Comparison of ENCODE assay signal across 1 cellular context in the genomic region with DNA sequence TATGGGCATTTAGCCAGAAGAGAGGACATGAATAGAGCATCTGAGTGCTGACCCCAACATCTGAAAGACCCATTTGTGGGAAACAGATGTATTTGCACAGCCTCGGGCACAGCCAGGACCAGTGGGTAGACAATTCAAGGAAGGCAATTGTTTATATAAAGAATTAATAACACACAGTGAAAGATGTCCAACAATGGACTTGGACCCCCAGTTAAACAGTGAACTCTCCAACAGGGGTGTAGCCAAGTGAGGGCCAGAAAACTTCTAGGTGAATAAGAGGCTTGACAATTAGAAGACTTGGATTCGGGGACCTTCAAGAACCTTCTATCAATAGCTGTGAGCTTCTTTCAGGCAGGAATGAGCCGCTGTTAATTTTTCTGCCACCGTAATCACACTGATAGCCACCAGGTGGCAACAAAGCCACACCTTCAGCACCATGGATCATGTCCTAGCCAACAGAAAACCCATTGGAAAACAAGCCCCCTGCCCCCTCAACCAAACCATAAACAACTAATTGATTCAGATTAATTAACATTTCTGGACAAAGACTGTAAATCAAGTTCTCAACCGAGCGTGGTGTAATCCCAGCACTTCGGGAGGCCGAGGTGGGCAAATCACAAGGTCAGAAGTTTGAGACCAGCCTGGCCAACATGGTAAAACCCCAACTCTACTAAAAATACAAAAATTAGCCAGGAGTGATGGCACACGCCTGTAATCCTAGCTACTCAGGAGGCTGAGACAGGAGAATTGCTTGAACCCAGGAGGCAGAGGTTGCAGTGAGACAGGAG.
TF ChIP-seq lines count a peak whose summit lies in the region.

No MANE protein-coding gene starts in this region.

TF ChIP-seq in HepG2, 621 proteins besides CTCF, POLR2A, EP300 and RAD21 (continued from another document and continues in another):
- TF ChIP-seq, protein P1, sequence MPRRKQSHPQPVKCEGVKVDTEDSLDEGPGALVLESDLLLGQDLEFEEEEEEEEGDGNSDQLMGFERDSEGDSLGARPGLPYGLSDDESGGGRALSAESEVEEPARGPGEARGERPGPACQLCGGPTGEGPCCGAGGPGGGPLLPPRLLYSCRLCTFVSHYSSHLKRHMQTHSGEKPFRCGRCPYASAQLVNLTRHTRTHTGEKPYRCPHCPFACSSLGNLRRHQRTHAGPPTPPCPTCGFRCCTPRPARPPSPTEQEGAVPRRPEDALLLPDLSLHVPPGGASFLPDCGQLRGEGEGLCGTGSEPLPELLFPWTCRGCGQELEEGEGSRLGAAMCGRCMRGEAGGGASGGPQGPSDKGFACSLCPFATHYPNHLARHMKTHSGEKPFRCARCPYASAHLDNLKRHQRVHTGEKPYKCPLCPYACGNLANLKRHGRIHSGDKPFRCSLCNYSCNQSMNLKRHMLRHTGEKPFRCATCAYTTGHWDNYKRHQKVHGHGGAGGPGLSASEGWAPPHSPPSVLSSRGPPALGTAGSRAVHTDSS (CRISPR knock-in tag; conservative IDR thresholded peaks at IDR 0.05): no peak
- TF ChIP-seq ZNF296 (CRISPR knock-in tag; conservative IDR thresholded peaks at IDR 0.05) (no peak), CEBPG (CRISPR knock-in tag; IDR thresholded peaks at IDR 0.05) (no peak), POLR2AphosphoS2 (IDR thresholded peaks at IDR 0.05; ENCODE audit: low read depth, low read length) (no peak), TCF7L2 (IDR thresholded peaks at IDR 0.05; ENCODE audit: low read depth, low read length) (no peak), SUZ12 (IDR thresholded peaks at IDR 0.05; ENCODE audit: low read depth, low read length) (no peak), MBNL3 (CRISPR knock-in tag; conservative IDR thresholded peaks at IDR 0.05) (no peak), PBX3 (CRISPR knock-in tag; IDR thresholded peaks at IDR 0.05; ENCODE audit: borderline replicate concordance) (no peak), KMT2A (CRISPR knock-in tag; IDR thresholded peaks at IDR 0.05) (peak; percentile 44; the same call in 1 of the 2 replicates), NR3C1 (CRISPR knock-in tag; IDR thresholded peaks at IDR 0.05) (no peak), BCL6 (CRISPR knock-in tag; IDR thresholded peaks at IDR 0.05) (no peak), ZSCAN9 (CRISPR knock-in tag; IDR thresholded peaks at IDR 0.05; ENCODE audit: borderline replicate concordance) (0 out of 2 replicates have a peak, but pooled peaks have one; percentile 49), ZFX (CRISPR knock-in tag; IDR thresholded peaks at IDR 0.05; ENCODE audit: low read depth) (no peak), ZNF713 (CRISPR knock-in tag; IDR thresholded peaks at IDR 0.05) (no peak), ZNF724P (CRISPR knock-in tag; IDR thresholded peaks at IDR 0.05; ENCODE audit: borderline replicate concordance) (no peak), ZNF589 (CRISPR knock-in tag; conservative IDR thresholded peaks at IDR 0.05) (no peak), TEAD2 (CRISPR knock-in tag; IDR thresholded peaks at IDR 0.05) (no peak), ZNF563 (CRISPR knock-in tag; IDR thresholded peaks at IDR 0.05) (0 out of 2 replicates have a peak, but pooled peaks have one; percentile 34), THYN1 (CRISPR knock-in tag; IDR thresholded peaks at IDR 0.05; ENCODE audit: borderline replicate concordance, low read depth) (no peak), RARG (CRISPR knock-in tag; IDR thresholded peaks at IDR 0.05; ENCODE audit: low read depth) (no peak), ZNF605 (CRISPR knock-in tag; IDR thresholded peaks at IDR 0.05) (no peak), ZNF549 (CRISPR knock-in tag; IDR thresholded peaks at IDR 0.05) (no peak), ZNF510 (CRISPR knock-in tag; IDR thresholded peaks at IDR 0.05; ENCODE audit: low read depth) (no peak), ZNF564 (CRISPR knock-in tag; IDR thresholded peaks at IDR 0.05) (no peak), NFKB2 (CRISPR knock-in tag; IDR thresholded peaks at IDR 0.05; ENCODE audit: borderline replicate concordance) (no peak), ZSCAN31 (CRISPR knock-in tag; IDR thresholded peaks at IDR 0.05; ENCODE audit: low read depth) (no peak), ZNF800 (CRISPR knock-in tag; IDR thresholded peaks at IDR 0.05) (0 out of 2 replicates have a peak, but pooled peaks have one; percentile 76), BRCA1 (CRISPR knock-in tag; IDR thresholded peaks at IDR 0.05) (no peak), CCDC6 (CRISPR knock-in tag; IDR thresholded peaks at IDR 0.05) (no peak), SNRNP70 (IDR thresholded peaks at IDR 0.05; ENCODE audit: low read depth, low read length) (no peak), RXRB (CRISPR knock-in tag; IDR thresholded peaks at IDR 0.05; ENCODE audit: borderline replicate concordance) (peak; percentile 80; the same call in 1 of the 2 replicates), SALL2 (CRISPR knock-in tag; IDR thresholded peaks at IDR 0.05) (no peak), ZNF446 (CRISPR knock-in tag; IDR thresholded peaks at IDR 0.05) (no peak), ZNF687 (CRISPR knock-in tag; IDR thresholded peaks at IDR 0.05) (no peak), ZNF17 (CRISPR knock-in tag; IDR thresholded peaks at IDR 0.05) (no peak; the same call in 1 of the 2 replicates), ZNF501 (CRISPR knock-in tag; IDR thresholded peaks at IDR 0.05) (peak; percentile 85), FLYWCH1 (CRISPR knock-in tag; IDR thresholded peaks at IDR 0.05) (no peak), SOX6 (IDR thresholded peaks at IDR 0.05) (no peak), SOX6 (CRISPR knock-in tag; IDR thresholded peaks at IDR 0.05) (0 out of 2 replicates have a peak, but pooled peaks have one; percentile 36), SMAD9 (CRISPR knock-in tag; IDR thresholded peaks at IDR 0.05) (no peak)
- TF ChIP-seq, protein P2, sequence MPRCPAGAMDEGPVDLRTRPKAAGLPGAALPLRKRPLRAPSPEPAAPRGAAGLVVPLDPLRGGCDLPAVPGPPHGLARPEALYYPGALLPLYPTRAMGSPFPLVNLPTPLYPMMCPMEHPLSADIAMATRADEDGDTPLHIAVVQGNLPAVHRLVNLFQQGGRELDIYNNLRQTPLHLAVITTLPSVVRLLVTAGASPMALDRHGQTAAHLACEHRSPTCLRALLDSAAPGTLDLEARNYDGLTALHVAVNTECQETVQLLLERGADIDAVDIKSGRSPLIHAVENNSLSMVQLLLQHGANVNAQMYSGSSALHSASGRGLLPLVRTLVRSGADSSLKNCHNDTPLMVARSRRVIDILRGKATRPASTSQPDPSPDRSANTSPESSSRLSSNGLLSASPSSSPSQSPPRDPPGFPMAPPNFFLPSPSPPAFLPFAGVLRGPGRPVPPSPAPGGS (CRISPR knock-in tag; IDR thresholded peaks at IDR 0.05): no peak
- TF ChIP-seq, protein P3, sequence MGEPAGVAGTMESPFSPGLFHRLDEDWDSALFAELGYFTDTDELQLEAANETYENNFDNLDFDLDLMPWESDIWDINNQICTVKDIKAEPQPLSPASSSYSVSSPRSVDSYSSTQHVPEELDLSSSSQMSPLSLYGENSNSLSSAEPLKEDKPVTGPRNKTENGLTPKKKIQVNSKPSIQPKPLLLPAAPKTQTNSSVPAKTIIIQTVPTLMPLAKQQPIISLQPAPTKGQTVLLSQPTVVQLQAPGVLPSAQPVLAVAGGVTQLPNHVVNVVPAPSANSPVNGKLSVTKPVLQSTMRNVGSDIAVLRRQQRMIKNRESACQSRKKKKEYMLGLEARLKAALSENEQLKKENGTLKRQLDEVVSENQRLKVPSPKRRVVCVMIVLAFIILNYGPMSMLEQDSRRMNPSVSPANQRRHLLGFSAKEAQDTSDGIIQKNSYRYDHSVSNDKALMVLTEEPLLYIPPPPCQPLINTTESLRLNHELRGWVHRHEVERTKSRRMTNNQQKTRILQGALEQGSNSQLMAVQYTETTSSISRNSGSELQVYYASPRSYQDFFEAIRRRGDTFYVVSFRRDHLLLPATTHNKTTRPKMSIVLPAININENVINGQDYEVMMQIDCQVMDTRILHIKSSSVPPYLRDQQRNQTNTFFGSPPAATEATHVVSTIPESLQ (CRISPR knock-in tag; conservative IDR thresholded peaks at IDR 0.05): 0 out of 2 replicates have a peak, but pooled peaks have one; percentile 72
- TF ChIP-seq, protein P4, sequence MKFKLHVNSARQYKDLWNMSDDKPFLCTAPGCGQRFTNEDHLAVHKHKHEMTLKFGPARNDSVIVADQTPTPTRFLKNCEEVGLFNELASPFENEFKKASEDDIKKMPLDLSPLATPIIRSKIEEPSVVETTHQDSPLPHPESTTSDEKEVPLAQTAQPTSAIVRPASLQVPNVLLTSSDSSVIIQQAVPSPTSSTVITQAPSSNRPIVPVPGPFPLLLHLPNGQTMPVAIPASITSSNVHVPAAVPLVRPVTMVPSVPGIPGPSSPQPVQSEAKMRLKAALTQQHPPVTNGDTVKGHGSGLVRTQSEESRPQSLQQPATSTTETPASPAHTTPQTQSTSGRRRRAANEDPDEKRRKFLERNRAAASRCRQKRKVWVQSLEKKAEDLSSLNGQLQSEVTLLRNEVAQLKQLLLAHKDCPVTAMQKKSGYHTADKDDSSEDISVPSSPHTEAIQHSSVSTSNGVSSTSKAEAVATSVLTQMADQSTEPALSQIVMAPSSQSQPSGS (CRISPR knock-in tag; IDR thresholded peaks at IDR 0.05): 0 out of 2 replicates have a peak, but pooled peaks have one; percentile 25
- TF ChIP-seq, protein P5, sequence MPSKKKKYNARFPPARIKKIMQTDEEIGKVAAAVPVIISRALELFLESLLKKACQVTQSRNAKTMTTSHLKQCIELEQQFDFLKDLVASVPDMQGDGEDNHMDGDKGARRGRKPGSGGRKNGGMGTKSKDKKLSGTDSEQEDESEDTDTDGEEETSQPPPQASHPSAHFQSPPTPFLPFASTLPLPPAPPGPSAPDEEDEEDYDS (CRISPR knock-in tag; IDR thresholded peaks at IDR 0.05): no peak
- TF ChIP-seq, protein P6, sequence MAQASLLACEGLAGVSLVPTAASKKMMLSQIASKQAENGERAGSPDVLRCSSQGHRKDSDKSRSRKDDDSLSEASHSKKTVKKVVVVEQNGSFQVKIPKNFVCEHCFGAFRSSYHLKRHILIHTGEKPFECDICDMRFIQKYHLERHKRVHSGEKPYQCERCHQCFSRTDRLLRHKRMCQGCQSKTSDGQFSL (CRISPR knock-in tag; IDR thresholded peaks at IDR 0.05): no peak
- TF ChIP-seq, protein P7, sequence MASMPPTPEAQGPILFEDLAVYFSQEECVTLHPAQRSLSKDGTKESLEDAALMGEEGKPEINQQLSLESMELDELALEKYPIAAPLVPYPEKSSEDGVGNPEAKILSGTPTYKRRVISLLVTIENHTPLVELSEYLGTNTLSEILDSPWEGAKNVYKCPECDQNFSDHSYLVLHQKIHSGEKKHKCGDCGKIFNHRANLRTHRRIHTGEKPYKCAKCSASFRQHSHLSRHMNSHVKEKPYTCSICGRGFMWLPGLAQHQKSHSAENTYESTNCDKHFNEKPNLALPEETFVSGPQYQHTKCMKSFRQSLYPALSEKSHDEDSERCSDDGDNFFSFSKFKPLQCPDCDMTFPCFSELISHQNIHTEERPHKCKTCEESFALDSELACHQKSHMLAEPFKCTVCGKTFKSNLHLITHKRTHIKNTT (CRISPR knock-in tag; IDR thresholded peaks at IDR 0.05): no peak
- TF ChIP-seq, protein P8, sequence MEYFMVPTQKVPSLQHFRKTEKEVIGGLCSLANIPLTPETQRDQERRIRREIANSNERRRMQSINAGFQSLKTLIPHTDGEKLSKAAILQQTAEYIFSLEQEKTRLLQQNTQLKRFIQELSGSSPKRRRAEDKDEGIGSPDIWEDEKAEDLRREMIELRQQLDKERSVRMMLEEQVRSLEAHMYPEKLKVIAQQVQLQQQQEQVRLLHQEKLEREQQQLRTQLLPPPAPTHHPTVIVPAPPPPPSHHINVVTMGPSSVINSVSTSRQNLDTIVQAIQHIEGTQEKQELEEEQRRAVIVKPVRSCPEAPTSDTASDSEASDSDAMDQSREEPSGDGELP (IDR thresholded peaks at IDR 0.05; ENCODE audit: borderline replicate concordance, low read depth): no peak
